In the genomic region with DNA sequence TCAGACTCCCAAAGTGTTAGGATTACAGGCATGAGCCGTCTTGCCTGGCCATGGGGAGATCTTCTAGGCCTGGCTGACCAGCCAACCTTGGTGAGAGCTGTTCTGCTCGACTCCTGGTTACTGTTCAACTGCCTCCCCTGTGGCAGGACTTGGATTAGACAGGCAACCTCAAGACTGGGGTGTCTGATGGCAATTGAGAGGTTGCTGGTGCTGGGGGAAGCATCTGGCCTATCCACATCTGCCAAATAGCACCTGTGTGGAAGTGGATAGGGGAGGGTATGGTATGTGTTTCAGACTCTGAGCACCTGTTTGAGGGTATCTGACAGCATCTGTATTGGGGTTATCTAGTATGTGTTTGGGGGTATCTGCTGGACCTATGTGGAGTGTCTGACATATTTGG, we compare ENCODE assay signal across 11 cellular contexts. TPM values are rescaled to one million over a fixed set of nuclear protein-coding genes. Genes with fewer than 3 reads are reported as not detected.
DNase-seq lines count a peak whose midpoint lies in the region; ATAC-seq and TF ChIP-seq lines count a peak whose summit lies in the region.
"Had no signal": no experiment of that assay in that cellular context is flagged by ENCODE, and none has a peak within 500 bp of the region (broad histone marks: within the 10 kb centered on the region; RNA-seq: fewer than 3 reads in every experiment).

No MANE protein-coding gene starts in this region.

- peak overlapping the region; percentile 36 for H3K4me3 Mint-ChIP-seq in activated naive CD4-positive, alpha-beta T cell treated with anti-CD3 and anti-CD28 coated beads, Interleukin-2, amount 10 ng/mL, durations not matched to agents 7 days and 5 days
- H3K4me3 Mint-ChIP-seq in T-helper 17 cell: peak overlapping the region; percentile 74
- peak overlapping the region; percentile 87 for H3K4me3 Mint-ChIP-seq in stimulated activated memory B cell treated with anti-CD40 and anti-IgM and Interleukin-4, amounts not matched to agents 10 μg/mL and 1 μg/mL and 100 μg/mL, for 72 hours

- H3K27ac Mint-ChIP-seq in activated naive CD4-positive, alpha-beta T cell treated with anti-CD3 and anti-CD28 coated beads, Interleukin-2, amount 10 ng/mL, durations not matched to agents 7 days and 5 days: no peak overlapping the region
- peak overlapping the region; percentile 84 for H3K27ac Mint-ChIP-seq in T-helper 17 cell
- H3K27ac Mint-ChIP-seq in stimulated activated memory B cell treated with anti-CD40 and anti-IgM and Interleukin-4, amounts not matched to agents 10 μg/mL and 1 μg/mL and 100 μg/mL, for 72 hours: peak overlapping the region; percentile 87

- CTCF ChIA-PET in activated naive CD4-positive, alpha-beta T cell treated with anti-CD3 and anti-CD28 coated beads, Interleukin-2, amount 10 ng/mL, durations not matched to agents 7 days and 5 days (lab: Charles Lee): no interaction called here
- CTCF ChIA-PET in GM10248 (lab: Yijun Ruan, JAX): interaction anchor here (1.0 to 1.1 kb wide), 3 partner anchors 39 to 550 kb away, joined by 3 to 5 read pairs (median 3); a partner anchor contains a TSS

- peaks cover 21% of the 10 kb centered on the region for H3K36me3 Mint-ChIP-seq in activated naive CD4-positive, alpha-beta T cell treated with anti-CD3 and anti-CD28 coated beads, Interleukin-2, amount 10 ng/mL, durations not matched to agents 7 days and 5 days
- no peaks in the 10 kb centered on the region for H3K36me3 Mint-ChIP-seq in T-helper 17 cell (ENCODE audit: low read depth)
- peaks cover 7% of the 10 kb centered on the region for H3K36me3 Mint-ChIP-seq in stimulated activated memory B cell treated with anti-CD40 and anti-IgM and Interleukin-4, amounts not matched to agents 10 μg/mL and 1 μg/mL and 100 μg/mL, for 72 hours

- TF ChIP-seq CTCF in GM10248 (IDR thresholded peaks at IDR 0.05; ENCODE audit: control extremely low read depth, extremely low read depth, low read depth, missing control alignments): no peak

- H3K9me3 Mint-ChIP-seq in activated naive CD4-positive, alpha-beta T cell treated with anti-CD3 and anti-CD28 coated beads, Interleukin-2, amount 10 ng/mL, durations not matched to agents 7 days and 5 days: no peaks in the 10 kb centered on the region
- no peaks in the 10 kb centered on the region for H3K9me3 Mint-ChIP-seq in stimulated activated memory B cell treated with anti-CD40 and anti-IgM and Interleukin-4, amounts not matched to agents 10 μg/mL and 1 μg/mL and 100 μg/mL, for 72 hours

- POLR2A ChIA-PET in GM10248 (lab: Yijun Ruan, JAX): interaction anchor here (0.6 kb wide), 1 partner anchor 1235 kb away, joined by 3 read pairs; no protein-coding TSS in a partner anchor

- peak; percentile 17 for ATAC-seq in T-helper 17 cell
- no peak for ATAC-seq in stimulated activated memory B cell treated with anti-CD40 and anti-IgM and Interleukin-4, amounts not matched to agents 10 μg/mL and 1 μg/mL and 100 μg/mL, for 72 hours
- no peak for ATAC-seq in GM18861 (IDR thresholded peaks at IDR 0.05; ENCODE audit: unreplicated experiment)
- ATAC-seq: GM12878 had no signal

- H3K9me3 ChIP-seq in T-helper 17 cell (ENCODE audit: control insufficient read depth, low read length, poor library complexity, severe bottlenecking): no peaks in the 10 kb centered on the region
- H3K9me3 ChIP-seq: uterus had no signal

- H3K27me3 Mint-ChIP-seq in activated naive CD4-positive, alpha-beta T cell treated with anti-CD3 and anti-CD28 coated beads, Interleukin-2, amount 10 ng/mL, durations not matched to agents 7 days and 5 days: no peaks in the 10 kb centered on the region
- H3K27me3 Mint-ChIP-seq in T-helper 17 cell: no peaks in the 10 kb centered on the region
- H3K27me3 Mint-ChIP-seq in stimulated activated memory B cell treated with anti-CD40 and anti-IgM and Interleukin-4, amounts not matched to agents 10 μg/mL and 1 μg/mL and 100 μg/mL, for 72 hours: no peaks in the 10 kb centered on the region

- DNase-seq in activated naive CD4-positive, alpha-beta T cell treated with anti-CD3 and anti-CD28 coated beads, Interleukin-2, amount 10 ng/mL, durations not matched to agents 7 days and 5 days: no peak
- DNase-seq in activated naive CD4-positive, alpha-beta T cell (lab: John Stamatoyannopoulos, UW): no peak
- DNase-seq in T-helper 17 cell: no peak
- DNase-seq in epithelial cell of prostate (ENCODE audit: low read depth, low spot score): no peak
- no peak for DNase-seq in NCI-H1436 treated with DMSO at 0.1 percent for 48 hours (lab: John Stamatoyannopoulos, UW)
- DNase-seq in GM10248 (ENCODE audit: extremely low spot score): no peak
- DNase-seq: KG1, uterus had no signal

- peak overlapping the region; percentile 98 for H3K27ac ChIP-seq in epithelial cell of prostate

- H3K4me1 Mint-ChIP-seq in activated naive CD4-positive, alpha-beta T cell treated with anti-CD3 and anti-CD28 coated beads, Interleukin-2, amount 10 ng/mL, durations not matched to agents 7 days and 5 days: peaks cover 22% of the 10 kb centered on the region
- peaks cover 23% of the 10 kb centered on the region for H3K4me1 Mint-ChIP-seq in T-helper 17 cell
- H3K4me1 Mint-ChIP-seq in stimulated activated memory B cell treated with anti-CD40 and anti-IgM and Interleukin-4, amounts not matched to agents 10 μg/mL and 1 μg/mL and 100 μg/mL, for 72 hours: peaks cover 38% of the 10 kb centered on the region

RNA-seq across cellular contexts. Expression of a gene that starts 44.7 kb away (rescaled TPM):
- 100 to 1,000 TPM; 118 to 127 TPM for total RNA-seq in T-helper 17 cell

Comparison
In these comparisons a context has a peak if more than half of its experiments do, and no peak if none do; other contexts are left out.
1. H3K4me3 Mint-ChIP-seq: peak in every context shown above with its lines; median percentile 87 in stimulated activated memory B cell treated with anti-CD40 and anti-IgM and Interleukin-4, amounts not matched to agents 10 μg/mL and 1 μg/mL and 100 μg/mL, for 72 hours; 74 in T-helper 17 cell; 36 in activated naive CD4-positive, alpha-beta T cell treated with anti-CD3 and anti-CD28 coated beads, Interleukin-2, amount 10 ng/mL, durations not matched to agents 7 days and 5 days.